ENCODE assay signal across 9 cellular contexts in genomic region chr1:108000620-108001105, GRCh38. TPM values are rescaled to one million over a fixed set of nuclear protein-coding genes. Genes with fewer than 3 reads are reported as not detected.
DNase-seq lines count a peak whose midpoint lies in the region; ATAC-seq and TF ChIP-seq lines count a peak whose summit lies in the region.
"Had no signal": no experiment of that assay in that cellular context is flagged by ENCODE, and none has a peak within 500 bp of the region (broad histone marks: within the 10 kb centered on the region; RNA-seq: fewer than 3 reads in every experiment).

No MANE protein-coding gene starts in this region.

- no peaks in the 10 kb centered on the region for H4K20me1 ChIP-seq in hepatocyte (ENCODE audit: insufficient read depth, poor library complexity, severe bottlenecking)

- H3K27ac ChIP-seq in hepatocyte (no peak overlapping the region), upper lobe of left lung (no peak overlapping the region)

- WGBS in hepatocyte (ENCODE audit: low lambda C conversion rate, missing lambda C conversion rate) = 31% methylated on average over 2 of the region's 2 CpGs
- 42 to 80% methylated on average over 1 to 2 of the region's 2 CpGs for WGBS in upper lobe of left lung, 2 donors

- TF ChIP-seq CTCF in hepatocyte (IDR thresholded peaks at IDR 0.05; ENCODE audit: poor library complexity) (no peak), upper lobe of left lung (IDR thresholded peaks at IDR 0.05) (no peak), omental fat pad (IDR thresholded peaks at IDR 0.05) (no peak)

- no peak for TF ChIP-seq EP300 in upper lobe of left lung (IDR thresholded peaks at IDR 0.05)

- H3K9me3 ChIP-seq in hepatocyte (ENCODE audit: low read depth) = no peaks in the 10 kb centered on the region
- H3K9me3 ChIP-seq in upper lobe of left lung = no peaks in the 10 kb centered on the region

- H3K4me3 ChIP-seq in hepatocyte (no peak overlapping the region), upper lobe of left lung (no peak overlapping the region)

- no peaks in the 10 kb centered on the region for H3K79me2 ChIP-seq in hepatocyte

- H3K4me1 ChIP-seq in hepatocyte (ENCODE audit: insufficient read depth) (no peaks in the 10 kb centered on the region), upper lobe of left lung (peaks cover 0 to 6% (median 0%) of the 10 kb centered on the region in 4 donors)

- peak; percentile 7 for DNase-seq in stimulated activated naive CD8-positive, alpha-beta T cell treated with anti-CD3 and anti-CD28 coated beads, Interleukin-15, Interleukin-2, amounts not matched to agents 100 U/mL and 50 U/mL, for 24 hours
- DNase-seq in stimulated activated naive CD8-positive, alpha-beta T cell treated with anti-CD3 and anti-CD28 coated beads, Interleukin-15, amount 100 ng/mL, for 72 hours = no peak
- DNase-seq in amniotic epithelial cell (ENCODE audit: low read depth) = peak; percentile 0
- peak; percentile 61 for DNase-seq in hepatocyte (ENCODE audit: low spot score)
- no peak for DNase-seq in upper lobe of left lung
- DNase-seq in omental fat pad (ENCODE audit: low spot score) = no peak
- no peak for DNase-seq in NCI-H1436 (lab: John Stamatoyannopoulos, UW)
- DNase-seq: SW 1271 had no signal

- no peaks in the 10 kb centered on the region for H3K4me1 Mint-ChIP-seq in stimulated activated naive CD8-positive, alpha-beta T cell treated with anti-CD3 and anti-CD28 coated beads, Interleukin-15, amount 100 ng/mL, for 72 hours

- no peaks in the 10 kb centered on the region for H3K9me2 ChIP-seq in hepatocyte (replicated peaks; ENCODE audit: insufficient read depth)

- no peak overlapping the region for H2AFZ ChIP-seq in hepatocyte

- TF ChIP-seq POLR2A in upper lobe of left lung (IDR thresholded peaks at IDR 0.05) = no peak

- H3K27ac Mint-ChIP-seq in stimulated activated naive CD8-positive, alpha-beta T cell treated with anti-CD3 and anti-CD28 coated beads, Interleukin-15, amount 100 ng/mL, for 72 hours = no peak overlapping the region

- ATAC-seq in stimulated activated naive CD8-positive, alpha-beta T cell treated with anti-CD3 and anti-CD28 coated beads, Interleukin-15, Interleukin-2, amounts not matched to agents 100 U/mL and 50 U/mL, for 24 hours = no peak
- no peak for ATAC-seq in stimulated activated naive CD8-positive, alpha-beta T cell treated with anti-CD3 and anti-CD28 coated beads, Interleukin-15, amount 100 ng/mL, for 72 hours
- ATAC-seq in upper lobe of left lung (ENCODE audit: low FRiP score in 2 of 2) (no peak), omental fat pad (ENCODE audit: low FRiP score) (no peak), HG03442 (IDR thresholded peaks at IDR 0.05; ENCODE audit: unreplicated experiment) (no peak)

- no peak overlapping the region for H3K4me2 ChIP-seq in hepatocyte

- H3K9me3 Mint-ChIP-seq in stimulated activated naive CD8-positive, alpha-beta T cell treated with anti-CD3 and anti-CD28 coated beads, Interleukin-15, amount 100 ng/mL, for 72 hours = peaks cover 0 to 6% of the 10 kb centered on the region in 2 donors

- H3K36me3 ChIP-seq in hepatocyte (replicated peaks; ENCODE audit: insufficient read depth, low read depth) = no peaks in the 10 kb centered on the region
- H3K36me3 ChIP-seq in upper lobe of left lung = no peaks in the 10 kb centered on the region

- H3K4me3 Mint-ChIP-seq in stimulated activated naive CD8-positive, alpha-beta T cell treated with anti-CD3 and anti-CD28 coated beads, Interleukin-15, amount 100 ng/mL, for 72 hours = no peak overlapping the region

- H3K27me3 ChIP-seq in hepatocyte = no peaks in the 10 kb centered on the region
- H3K27me3 ChIP-seq in upper lobe of left lung = no peaks in the 10 kb centered on the region

- H3K27me3 Mint-ChIP-seq in stimulated activated naive CD8-positive, alpha-beta T cell treated with anti-CD3 and anti-CD28 coated beads, Interleukin-15, amount 100 ng/mL, for 72 hours = no peaks in the 10 kb centered on the region

RNA-seq across cellular contexts. Expression of gene VAV3, which starts 35.7 kb away (rescaled TPM):
- total RNA-seq in hepatocyte = 40.5 and 44.4 TPM in 2 replicates
- 12.3 and 12.7 TPM in 2 replicates for polyA plus RNA-seq in hepatocyte
- total RNA-seq in upper lobe of left lung = 10 to 100 TPM in 2 of 6 donors, 1 to 10 TPM in 4; 5.9 to 13.6 (median 7.8) TPM
- 10 to 100 TPM in 2 of 4 donors, 1 to 10 TPM in 2; 5.4 to 10.9 (median 10.2) TPM for total RNA-seq in omental fat pad

Comparison
In these comparisons a context has a peak if more than half of its experiments do, and no peak if none do; other contexts are left out.
1. DNase-seq: peak in stimulated activated naive CD8-positive, alpha-beta T cell treated with anti-CD3 and anti-CD28 coated beads, Interleukin-15, Interleukin-2, amounts not matched to agents 100 U/mL and 50 U/mL, for 24 hours (single experiment), amniotic epithelial cell (single experiment) and hepatocyte (single experiment); none in stimulated activated naive CD8-positive, alpha-beta T cell treated with anti-CD3 and anti-CD28 coated beads, Interleukin-15, amount 100 ng/mL, for 72 hours (0 of 2), upper lobe of left lung (0 of 2), omental fat pad (single experiment) and NCI-H1436 (single experiment).